ENCODE assay signal across 9 cellular contexts in the genomic region with DNA sequence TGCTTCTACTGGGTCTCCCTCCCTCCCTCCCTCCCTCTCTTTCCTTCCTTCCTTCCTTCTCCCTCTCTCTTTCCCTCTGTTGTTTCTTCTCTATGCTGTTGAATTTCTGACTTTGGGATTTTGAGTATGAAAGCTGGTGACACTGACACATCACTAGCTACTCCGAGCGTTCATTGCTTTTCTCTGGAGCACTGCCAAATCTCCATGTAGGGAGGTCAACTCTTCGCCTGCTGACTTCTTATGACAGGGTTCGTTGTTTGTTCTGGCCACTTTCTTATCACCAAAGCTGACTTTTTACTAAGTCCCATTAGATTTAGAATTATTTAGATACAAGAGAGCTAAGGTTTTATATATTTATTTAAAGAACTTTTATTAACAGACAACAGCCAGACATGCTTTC. TPM values are rescaled to one million over a fixed set of nuclear protein-coding genes. Genes with fewer than 3 reads are reported as not detected.
DNase-seq lines count a peak whose midpoint lies in the region; ATAC-seq and TF ChIP-seq lines count a peak whose summit lies in the region.
"Had no signal": no experiment of that assay in that cellular context is flagged by ENCODE, and none has a peak within 500 bp of the region (broad histone marks: within the 10 kb centered on the region; RNA-seq: fewer than 3 reads in every experiment).

No MANE protein-coding gene starts in this region.

- peaks cover 43 to 56% of the 10 kb centered on the region in 2 donors for H3K4me1 ChIP-seq in thyroid gland

- H3K9me3 Mint-ChIP-seq in activated T-cell treated with anti-CD3 and anti-CD28 coated beads, Interleukin-2, amount 50 U/mL, for 4 hours, result no peaks in the 10 kb centered on the region

- WGBS in thyroid gland, 2 donors, result 15 to 20% methylated on average over 4 of the region's 4 CpGs

- H3K9me3 ChIP-seq in thyroid gland, result no peaks in the 10 kb centered on the region

- H3K27me3 Mint-ChIP-seq in activated T-cell treated with anti-CD3 and anti-CD28 coated beads, Interleukin-2, amount 50 U/mL, for 4 hours (ENCODE audit: low read depth), result no peaks in the 10 kb centered on the region

- H3K27me3 ChIP-seq in thyroid gland, result no peaks in the 10 kb centered on the region

- no peak for TF ChIP-seq CTCF in cardiac fibroblast (IDR thresholded peaks at IDR 0.05; ENCODE audit: low read depth, low read length)
- TF ChIP-seq CTCF in thyroid gland (IDR thresholded peaks at IDR 0.05), result no peak

- peak overlapping the region; percentile 44 for H3K4me3 Mint-ChIP-seq in activated T-cell treated with anti-CD3 and anti-CD28 coated beads, Interleukin-2, amount 50 U/mL, for 4 hours

- peaks cover 58% of the 10 kb centered on the region for H3K36me3 Mint-ChIP-seq in activated T-cell treated with anti-CD3 and anti-CD28 coated beads, Interleukin-2, amount 50 U/mL, for 4 hours (ENCODE audit: insufficient read depth)

- H3K27ac ChIP-seq in thyroid gland, result peak overlapping the region; percentile 31 to 65 (median 37)

- no peak for ATAC-seq in activated T-cell treated with anti-CD3 and anti-CD28 coated beads, Interleukin-2, amount 50 U/mL, for 4 hours
- no peak for ATAC-seq in HG03139 (IDR thresholded peaks at IDR 0.05; ENCODE audit: unreplicated experiment)

- H3K4me1 Mint-ChIP-seq in activated T-cell treated with anti-CD3 and anti-CD28 coated beads, Interleukin-2, amount 50 U/mL, for 4 hours (ENCODE audit: low read depth), result peaks cover 93% of the 10 kb centered on the region

- no peak for DNase-seq in activated T-cell treated with anti-CD3 and anti-CD28 coated beads, Interleukin-2, amount 50 U/mL, for 4 hours
- DNase-seq in activated T-cell treated with anti-CD3 and anti-CD28 coated beads for 4 hours, result no peak
- DNase-seq in cardiac fibroblast (ENCODE audit: low read depth in 2 of 2), result peak; percentile 58 to 62
- DNase-seq in kidney tubule cell (ENCODE audit: low spot score), result peak; percentile 62
- peak; percentile 39 to 40 for DNase-seq in thyroid gland
- DNase-seq in stimulated activated CD4-positive, alpha-beta T cell treated with anti-CD3 and anti-CD28 coated beads, Interleukin-12 subunit alpha, Interleukin-12 subunit beta, amount 100 ng/mL, for 4 hours, result no peak
- no peak for DNase-seq in ACHN
- DNase-seq: NCI-H510A treated with DMSO at 0.1 percent for 48 hours had no signal

- intact Hi-C loops in thyroid gland (cut with DNase I), result no loop called here

- H3K36me3 ChIP-seq in thyroid gland, result no peaks in the 10 kb centered on the region

- no peak for TF ChIP-seq POLR2A in thyroid gland (IDR thresholded peaks at IDR 0.05)

- in situ Hi-C loops in ACHN (cut with HindIII; ENCODE audit: low pct_ligation_motif_present, low pct_unique_long_range_greater_than_20kb, low sequenced_read_pairs), result no loop called here

- H3K4me3 ChIP-seq in cardiac fibroblast (replicated peaks in 1 of 2; ENCODE audit: low read depth in 2 of 2, low read length in 2 of 2) (no peak overlapping the region), thyroid gland (replicated peaks in 1 of 3) (no peak overlapping the region)

RNA-seq across cellular contexts. Expression of gene TNFAIP8, which starts 31.1 kb away (rescaled TPM):
- 100 to 1,000 TPM; 275 to 314 (median 282) TPM for total RNA-seq in activated T-cell treated with anti-CD3 and anti-CD28 coated beads, Interleukin-2, amount 50 U/mL, for 4 hours
- 10 to 100 TPM; 15.7 to 36.8 (median 33.6) TPM for total RNA-seq in thyroid gland

Comparison
In these comparisons a context has a peak if more than half of its experiments do, and no peak if none do; other contexts are left out.
1. DNase-seq: peak in cardiac fibroblast (2 of 2), kidney tubule cell (single experiment) and thyroid gland (2 of 2); none in activated T-cell treated with anti-CD3 and anti-CD28 coated beads, Interleukin-2, amount 50 U/mL, for 4 hours (single experiment), activated T-cell treated with anti-CD3 and anti-CD28 coated beads for 4 hours (single experiment), stimulated activated CD4-positive, alpha-beta T cell treated with anti-CD3 and anti-CD28 coated beads, Interleukin-12 subunit alpha, Interleukin-12 subunit beta, amount 100 ng/mL, for 4 hours (single experiment) and ACHN (single experiment).
2. RNA of gene TNFAIP8, which starts 31.1 kb away (total RNA-seq): 275 to 314 TPM in activated T-cell treated with anti-CD3 and anti-CD28 coated beads, Interleukin-2, amount 50 U/mL, for 4 hours; 15.7 to 36.8 TPM in thyroid gland; every median in the first group is over 4 times any median in the second.